Comparison of ENCODE assay signal across 18 cellular contexts in genomic region chr9:121750259-121750714, GRCh38.
DNase-seq lines count a peak whose midpoint lies in the region; ATAC-seq and TF ChIP-seq lines count a peak whose summit lies in the region.
"Had no signal": no experiment of that assay in that cellular context is flagged by ENCODE, and none has a peak within 500 bp of the region (broad histone marks: within the 10 kb centered on the region; RNA-seq: fewer than 3 reads in every experiment).

No MANE protein-coding gene starts in this region.

- no peaks in the 10 kb centered on the region for H3K36me3 Mint-ChIP-seq in neural crest cell (ENCODE audit: low read depth)
- H3K36me3 Mint-ChIP-seq: activated CD8-positive, alpha-beta memory T cell treated with anti-CD3 and anti-CD28 coated beads, Interleukin-2, amount 10 ng/mL, durations not matched to agents 7 days and 5 days had no signal

- H3K27me3 Mint-ChIP-seq in neural crest cell (ENCODE audit: low read depth): no peaks in the 10 kb centered on the region
- H3K27me3 Mint-ChIP-seq: activated CD8-positive, alpha-beta memory T cell treated with anti-CD3 and anti-CD28 coated beads, Interleukin-2, amount 10 ng/mL, durations not matched to agents 7 days and 5 days had no signal

- no peak overlapping the region for H3K4me3 ChIP-seq in thoracic aorta
- H3K4me3 ChIP-seq: GM12878, PC-9 had no signal

- peaks cover 57% of the 10 kb centered on the region for H3K4me1 Mint-ChIP-seq in neural crest cell

- peak overlapping the region; percentile 78 for H3K4me3 Mint-ChIP-seq in neural crest cell
- H3K4me3 Mint-ChIP-seq: activated CD8-positive, alpha-beta memory T cell treated with anti-CD3 and anti-CD28 coated beads, Interleukin-2, amount 10 ng/mL, durations not matched to agents 7 days and 5 days had no signal

- H3K27me3 ChIP-seq in thoracic aorta (replicated peaks; ENCODE audit: insufficient read depth): no peaks in the 10 kb centered on the region
- H3K27me3 ChIP-seq: BE2C had no signal

- no peak for ATAC-seq in thoracic aorta (ENCODE audit: insufficient number of reproducible peaks, low FRiP score, low read depth)
- no peak for ATAC-seq in SK-N-SH treated with all-trans-retinoic acid at 6 μM for 48 hours
- ATAC-seq: activated CD8-positive, alpha-beta memory T cell treated with anti-CD3 and anti-CD28 coated beads, Interleukin-2, amount 10 ng/mL, durations not matched to agents 7 days and 5 days; GM12878 had no signal

- no peaks in the 10 kb centered on the region for H3K36me3 ChIP-seq in thoracic aorta
- H3K36me3 ChIP-seq: BE2C had no signal

- H3K4me1 ChIP-seq in thoracic aorta (ENCODE audit: control insufficient read depth in 1 of 2, low read depth in 2 of 2): peaks cover 75 to 100% of the 10 kb centered on the region in 2 donors

- H3K27ac ChIP-seq in cingulate gyrus (ENCODE audit: low read depth, low read length) (peak overlapping the region; percentile 97), thoracic aorta (peak overlapping the region; percentile 83 to 94)
- H3K27ac ChIP-seq: 22Rv1, PC-9 had no signal

- no peak for TF ChIP-seq CTCF in neural crest cell (conservative IDR thresholded peaks at IDR 0.05)
- no peak for TF ChIP-seq CTCF in thoracic aorta (IDR thresholded peaks at IDR 0.05)

- peak overlapping the region; percentile 39 for H3K27ac Mint-ChIP-seq in neural crest cell (ENCODE audit: unreplicated experiment)
- H3K27ac Mint-ChIP-seq: activated CD8-positive, alpha-beta memory T cell treated with anti-CD3 and anti-CD28 coated beads, Interleukin-2, amount 10 ng/mL, durations not matched to agents 7 days and 5 days had no signal

- H3K9me3 ChIP-seq in thoracic aorta: no peaks in the 10 kb centered on the region
- H3K9me3 ChIP-seq: BE2C, SK-N-SH had no signal

- no peaks in the 10 kb centered on the region for H3K9me3 Mint-ChIP-seq in neural crest cell

- peak; percentile 11 for DNase-seq in NCI-H748 (lab: John Stamatoyannopoulos, UW; ENCODE audit: unreplicated experiment)
- DNase-seq in NCI-H748 treated with DMSO at 0.1 percent for 48 hours (lab: John Stamatoyannopoulos, UW): no peak
- DNase-seq in neural crest cell (ENCODE audit: low read depth, low spot score): no peak
- no peak for DNase-seq in thoracic aorta (ENCODE audit: low spot score)
- no peak for DNase-seq in CD1c-positive myeloid dendritic cell (ENCODE audit: extremely low spot score)
- DNase-seq in HUDEP-2 (lab: John Stamatoyannopoulos, UW; ENCODE audit: unreplicated experiment in 76 of 76): no peak
- DNase-seq: activated CD8-positive, alpha-beta memory T cell treated with anti-CD3 and anti-CD28 coated beads, Interleukin-2, amount 10 ng/mL, durations not matched to agents 7 days and 5 days; BE2C; GDM1; MM.1S; NCI-H1694; NCI-H446 had no signal

TF ChIP-seq in SK-N-SH treated with all-trans-retinoic acid at 6 μM for 48 hours, 23 proteins besides CTCF, POLR2A, EP300 and RAD21:
- no peak for TF ChIP-seq ZFP30 (CRISPR knock-in tag; IDR thresholded peaks at IDR 0.05)
- no peak for TF ChIP-seq GLIS3 (CRISPR knock-in tag; IDR thresholded peaks at IDR 0.05)
- no peak for TF ChIP-seq OSR1 (CRISPR knock-in tag; IDR thresholded peaks at IDR 0.05)
- TF ChIP-seq ZNF8 (CRISPR knock-in tag; IDR thresholded peaks at IDR 0.05): no peak
- TF ChIP-seq ISL1 (CRISPR knock-in tag; IDR thresholded peaks at IDR 0.05): no peak
- TF ChIP-seq CSRNP3 (CRISPR knock-in tag; IDR thresholded peaks at IDR 0.05): no peak
- no peak for TF ChIP-seq RARB (CRISPR knock-in tag; IDR thresholded peaks at IDR 0.05)
- TF ChIP-seq PATZ1 (CRISPR knock-in tag; IDR thresholded peaks at IDR 0.05; ENCODE audit: borderline replicate concordance): no peak
- TF ChIP-seq ZFP3 (CRISPR knock-in tag; IDR thresholded peaks at IDR 0.05): no peak
TF ChIP-seq in SK-N-SH treated with all-trans-retinoic acid at 6 μM for 48 hours: peak in this region for 0.
